1 cellular context compared by ENCODE assay signal in genomic region chr17:82325286-82326180, GRCh38.
TF ChIP-seq lines count a peak whose summit lies in the region.

No MANE protein-coding gene starts in this region.

TF ChIP-seq in HepG2, 621 proteins besides CTCF, POLR2A, EP300 and RAD21 (continued from another document and continues in another):
- TF ChIP-seq ZNF414 (CRISPR knock-in tag; IDR thresholded peaks at IDR 0.05) (peak; percentile 95), ZNF333 (CRISPR knock-in tag; IDR thresholded peaks at IDR 0.05; ENCODE audit: borderline replicate concordance) (peak; percentile 75; the same call in 1 of the 2 replicates), ZNF18 (CRISPR knock-in tag; IDR thresholded peaks at IDR 0.05; ENCODE audit: insufficient replicate concordance) (peak; percentile 29), TFDP1 (CRISPR knock-in tag; IDR thresholded peaks at IDR 0.05; ENCODE audit: borderline replicate concordance) (peak; percentile 68), ZFX (CRISPR knock-in tag; IDR thresholded peaks at IDR 0.05; ENCODE audit: low read depth) (peak; percentile 91), U2AF1 (optimal IDR thresholded peaks at IDR 0.05; ENCODE audit: low read depth, low read length) (no peak), THAP11 (CRISPR knock-in tag; IDR thresholded peaks at IDR 0.05) (peak; percentile 51), ZXDC (CRISPR knock-in tag; IDR thresholded peaks at IDR 0.05) (no peak), AGO1 (IDR thresholded peaks at IDR 0.05; ENCODE audit: low read depth, low read length, poor library complexity, severe bottlenecking) (peak; percentile 71), ZNF619 (CRISPR knock-in tag; IDR thresholded peaks at IDR 0.05) (no peak), ZNF678 (CRISPR knock-in tag; IDR thresholded peaks at IDR 0.05) (peak; percentile 93), NR2F1 (CRISPR knock-in tag; IDR thresholded peaks at IDR 0.05) (peak; percentile 94 to 98), KLF9 (CRISPR knock-in tag; IDR thresholded peaks at IDR 0.05; ENCODE audit: low read depth) (no peak), ZNF883 (CRISPR knock-in tag; IDR thresholded peaks at IDR 0.05; ENCODE audit: not compliant biosample characterization) (peak; percentile 82), ZNF607 (CRISPR knock-in tag; IDR thresholded peaks at IDR 0.05; ENCODE audit: borderline replicate concordance) (peak; percentile 92), ZC3H13 (CRISPR knock-in tag; IDR thresholded peaks at IDR 0.05) (peak; percentile 92), ZNF142 (CRISPR knock-in tag; IDR thresholded peaks at IDR 0.05) (peak; percentile 83), ZNF296 (CRISPR knock-in tag; conservative IDR thresholded peaks at IDR 0.05) (peak; percentile 93; the same call in 1 of the 2 replicates), ZNF101 (CRISPR knock-in tag; IDR thresholded peaks at IDR 0.05; ENCODE audit: borderline replicate concordance, low read depth) (no peak), IRX3 (CRISPR knock-in tag; IDR thresholded peaks at IDR 0.05; ENCODE audit: borderline replicate concordance, low read depth) (0 out of 2 replicates have a peak, but pooled peaks have one; percentile 55), ZNF331 (CRISPR knock-in tag; IDR thresholded peaks at IDR 0.05) (peak; percentile 74; the same call in 1 of the 2 replicates), ZBTB46 (CRISPR knock-in tag; IDR thresholded peaks at IDR 0.05; ENCODE audit: borderline replicate concordance) (peak; percentile 99; the same call in 1 of the 2 replicates), SRSF9 (IDR thresholded peaks at IDR 0.05; ENCODE audit: borderline replicate concordance, insufficient read depth, low read depth, low read length, poor library complexity, severe bottlenecking) (no peak), MTA1 (CRISPR knock-in tag; IDR thresholded peaks at IDR 0.05; ENCODE audit: borderline replicate concordance) (peak; percentile 99), IRF1 (CRISPR knock-in tag; IDR thresholded peaks at IDR 0.05; ENCODE audit: low read depth) (no peak), RARA (CRISPR knock-in tag; IDR thresholded peaks at IDR 0.05) (peak; percentile 96), ZNF781 (CRISPR knock-in tag; IDR thresholded peaks at IDR 0.05; ENCODE audit: borderline replicate concordance, not compliant biosample characterization) (peak; percentile 81), RXRB (CRISPR knock-in tag; IDR thresholded peaks at IDR 0.05; ENCODE audit: borderline replicate concordance) (peak; percentile 93), HOXA9 (CRISPR knock-in tag; IDR thresholded peaks at IDR 0.05; ENCODE audit: borderline replicate concordance) (0 out of 2 replicates have a peak, but pooled peaks have one; percentile 52), ZNF44 (CRISPR knock-in tag; IDR thresholded peaks at IDR 0.05) (0 out of 2 replicates have a peak, but pooled peaks have one; percentile 64), ZNF503 (CRISPR knock-in tag; IDR thresholded peaks at IDR 0.05) (peak; percentile 65), LRRFIP1 (CRISPR knock-in tag; conservative IDR thresholded peaks at IDR 0.05) (no peak), ZNF558 (CRISPR knock-in tag; IDR thresholded peaks at IDR 0.05; ENCODE audit: borderline replicate concordance) (peak; percentile 79; the same call in 1 of the 2 replicates), ZNF775 (CRISPR knock-in tag; IDR thresholded peaks at IDR 0.05; ENCODE audit: borderline replicate concordance) (peak; percentile 91; the same call in 1 of the 2 replicates), MBD4 (IDR thresholded peaks at IDR 0.05; ENCODE audit: borderline replicate concordance, low read length) (no peak)
